8 cellular contexts compared by ENCODE assay signal in the genomic region with DNA sequence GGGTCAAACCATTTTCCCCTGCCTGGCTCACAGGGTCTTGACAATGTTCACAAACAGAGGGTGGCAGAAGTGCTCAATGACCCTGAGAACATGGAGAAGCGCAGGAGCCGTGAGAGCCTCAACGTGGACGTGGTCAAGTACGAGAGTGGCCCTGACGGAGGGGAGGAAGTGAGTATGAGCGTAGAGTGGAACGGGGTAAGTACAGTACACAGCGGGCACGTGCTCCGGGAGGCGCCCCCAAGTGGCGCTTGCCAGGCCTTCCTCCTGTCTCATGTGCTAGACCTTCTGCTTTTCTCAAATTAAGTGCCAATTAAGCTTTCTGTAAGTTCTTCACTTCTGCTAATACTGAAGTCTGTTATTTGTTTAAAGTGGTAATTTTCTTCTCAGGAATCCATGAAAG. TPM values are rescaled to one million over a fixed set of nuclear protein-coding genes. Genes with fewer than 3 reads are reported as not detected.
DNase-seq lines count a peak whose midpoint lies in the region; ATAC-seq and TF ChIP-seq lines count a peak whose summit lies in the region.

No MANE protein-coding gene starts in this region.

- intact Hi-C loops in CD4-positive, alpha-beta T cell (cut with DNase I, micrococcal nuclease), result loop anchor here (1.0 to 10.0 kb wide), 2 partner anchors 55 to 107 kb away; a partner anchor contains a TSS
- intact Hi-C loops in heart left ventricle (cut with DNase I), result loop anchor here in 1 of 10 donors (1.0 kb wide), 1 partner anchor 9 kb away; no protein-coding TSS in a partner anchor
- intact Hi-C loops in activated T-helper 2 cell treated with anti-CD3 and anti-CD28 coated beads, Interferon-gamma antibody, Interleukin-2, Interleukin-4, amounts not matched to agents 10 μg/mL and 5 μg/mL and 100 μg/mL, durations not matched to agents 14 hours and 24 hours and 36 hours (cut with micrococcal nuclease), result no loop called here

- no peak overlapping the region for H3K27ac ChIP-seq in CD4-positive, alpha-beta T cell (ENCODE audit: low read depth, low read length)
- peak overlapping the region in 3 of 12 donors; percentile 2 to 28 (median 19) for H3K27ac ChIP-seq in heart left ventricle

- no peaks in the 10 kb centered on the region for H3K9me3 ChIP-seq in CD4-positive, alpha-beta T cell (ENCODE audit: control insufficient read depth, low read length)
- H3K9me3 ChIP-seq in heart left ventricle, result no peaks in the 10 kb centered on the region

- POLR2A ChIA-PET in CD4-positive, alpha-beta T cell (lab: Charles Lee), result no interaction called here

- no peak overlapping the region for H3K4me3 ChIP-seq in heart left ventricle

- TF ChIP-seq CTCF in CD4-positive, alpha-beta T cell (IDR thresholded peaks at IDR 0.05), result peak; percentile 32
- TF ChIP-seq CTCF in heart left ventricle (IDR thresholded peaks at IDR 0.05), result peak in 11 of 12 donors; percentile 10 to 54 (median 33)

- H3K36me3 ChIP-seq in heart left ventricle, result peaks cover 2 to 100% (median 99%) of the 10 kb centered on the region in 9 donors

- peak; percentile 86 for ATAC-seq in CD4-positive, alpha-beta T cell (ENCODE audit: poor library complexity)
- peak; percentile 76 for ATAC-seq in GM21360 (IDR thresholded peaks at IDR 0.05; ENCODE audit: unreplicated experiment)
- peak; percentile 41 to 80 (median 70) for ATAC-seq in heart left ventricle
- no peak for ATAC-seq in HG03469 (IDR thresholded peaks at IDR 0.05; ENCODE audit: unreplicated experiment)

- peaks cover 0 to 28% (median 14%) of the 10 kb centered on the region in 12 donors for H3K4me1 ChIP-seq in heart left ventricle

- peaks cover 8% of the 10 kb centered on the region for H3K4me1 Mint-ChIP-seq in CD4-positive, alpha-beta T cell (ENCODE audit: low read depth)
- peaks cover 2% of the 10 kb centered on the region for H3K4me1 Mint-ChIP-seq in activated T-helper 2 cell treated with anti-CD3 and anti-CD28 coated beads, Interferon-gamma antibody, Interleukin-2, Interleukin-4, amounts not matched to agents 10 μg/mL and 5 μg/mL and 100 μg/mL, durations not matched to agents 14 hours and 24 hours and 36 hours (ENCODE audit: low read depth)

- peak in 8 of 10 experiments; percentile 18 to 51 (median 22) for DNase-seq in CD4-positive, alpha-beta T cell
- DNase-seq in NCI-H524 treated with DMSO at 0.1 percent for 48 hours (lab: John Stamatoyannopoulos, UW), result peak; percentile 43
- peak; percentile 55 to 65 for DNase-seq in activated T-cell treated with anti-CD3 and anti-CD28 coated beads, Interleukin-2, amount 50 U/mL, for 48 hours
- peak in 2 of 5 donors; percentile 36 to 57 for DNase-seq in heart left ventricle
- peak; percentile 18 to 35 for DNase-seq in stimulated activated CD4-positive, alpha-beta T cell treated with anti-CD3 and anti-CD28 coated beads, Interleukin-4, amount 100 ng/mL, for 4 hours
- DNase-seq in activated T-helper 2 cell treated with anti-CD3 and anti-CD28 coated beads, Interferon-gamma antibody, Interleukin-2, Interleukin-4, amounts not matched to agents 10 μg/mL and 5 μg/mL and 100 μg/mL, durations not matched to agents 14 hours and 24 hours and 36 hours (ENCODE audit: low spot score), result no peak

- peaks cover 84% of the 10 kb centered on the region for H3K36me3 Mint-ChIP-seq in CD4-positive, alpha-beta T cell (ENCODE audit: low read depth)
- H3K36me3 Mint-ChIP-seq in activated T-helper 2 cell treated with anti-CD3 and anti-CD28 coated beads, Interferon-gamma antibody, Interleukin-2, Interleukin-4, amounts not matched to agents 10 μg/mL and 5 μg/mL and 100 μg/mL, durations not matched to agents 14 hours and 24 hours and 36 hours (ENCODE audit: low read depth), result peaks cover 71% of the 10 kb centered on the region

- no peaks in the 10 kb centered on the region for H3K27me3 ChIP-seq in CD4-positive, alpha-beta T cell (ENCODE audit: control insufficient read depth, insufficient read depth, low read length)
- no peaks in the 10 kb centered on the region for H3K27me3 ChIP-seq in heart left ventricle

- no peaks in the 10 kb centered on the region for H3K9me3 Mint-ChIP-seq in CD4-positive, alpha-beta T cell
- no peaks in the 10 kb centered on the region for H3K9me3 Mint-ChIP-seq in activated T-helper 2 cell treated with anti-CD3 and anti-CD28 coated beads, Interferon-gamma antibody, Interleukin-2, Interleukin-4, amounts not matched to agents 10 μg/mL and 5 μg/mL and 100 μg/mL, durations not matched to agents 14 hours and 24 hours and 36 hours

- TF ChIP-seq POLR2A in heart left ventricle (IDR thresholded peaks at IDR 0.05), result no peak

- CTCF ChIA-PET in CD4-positive, alpha-beta T cell (lab: Charles Lee), result no interaction called here

- 47 to 52% (median 49%) methylated on average over 13 of the region's 13 CpGs for WGBS in heart left ventricle, 4 donors

- no peak overlapping the region for H3K4me3 Mint-ChIP-seq in CD4-positive, alpha-beta T cell
- H3K4me3 Mint-ChIP-seq in activated T-helper 2 cell treated with anti-CD3 and anti-CD28 coated beads, Interferon-gamma antibody, Interleukin-2, Interleukin-4, amounts not matched to agents 10 μg/mL and 5 μg/mL and 100 μg/mL, durations not matched to agents 14 hours and 24 hours and 36 hours (ENCODE audit: low read depth), result no peak overlapping the region

- peak overlapping the region; percentile 9 for H3K27ac Mint-ChIP-seq in CD4-positive, alpha-beta T cell
- H3K27ac Mint-ChIP-seq in activated T-helper 2 cell treated with anti-CD3 and anti-CD28 coated beads, Interferon-gamma antibody, Interleukin-2, Interleukin-4, amounts not matched to agents 10 μg/mL and 5 μg/mL and 100 μg/mL, durations not matched to agents 14 hours and 24 hours and 36 hours, result no peak overlapping the region

- no peaks in the 10 kb centered on the region for H3K27me3 Mint-ChIP-seq in CD4-positive, alpha-beta T cell
- no peaks in the 10 kb centered on the region for H3K27me3 Mint-ChIP-seq in activated T-helper 2 cell treated with anti-CD3 and anti-CD28 coated beads, Interferon-gamma antibody, Interleukin-2, Interleukin-4, amounts not matched to agents 10 μg/mL and 5 μg/mL and 100 μg/mL, durations not matched to agents 14 hours and 24 hours and 36 hours (ENCODE audit: low read depth)

RNA-seq across cellular contexts. Expression of a gene that starts 35.9 kb away (rescaled TPM):
- 1 to 10 TPM; 4.6 to 4.8 TPM for total RNA-seq in CD4-positive, alpha-beta T cell
- total RNA-seq in heart left ventricle, result 1 to 10 TPM; 1.9 to 8.7 (median 3.1) TPM
- polyA plus RNA-seq in heart left ventricle, result 1 to 10 TPM; 1.9 to 2.6 TPM
- total RNA-seq in activated T-helper 2 cell treated with anti-CD3 and anti-CD28 coated beads, Interferon-gamma antibody, Interleukin-2, Interleukin-4, amounts not matched to agents 10 μg/mL and 5 μg/mL and 100 μg/mL, durations not matched to agents 14 hours and 24 hours and 36 hours, result 52.9 and 53.7 TPM in 2 replicates

RNA-seq across cellular contexts. Expression of a gene that starts 36.3 kb away (rescaled TPM):
- total RNA-seq in CD4-positive, alpha-beta T cell, result 1 to 10 TPM; 2.6 to 3.0 TPM
- total RNA-seq in heart left ventricle, result 10 to 100 TPM; 44.1 to 79.4 (median 52.5) TPM
- polyA plus RNA-seq in heart left ventricle, result 10 to 100 TPM; 48.8 to 86.1 TPM
- total RNA-seq in activated T-helper 2 cell treated with anti-CD3 and anti-CD28 coated beads, Interferon-gamma antibody, Interleukin-2, Interleukin-4, amounts not matched to agents 10 μg/mL and 5 μg/mL and 100 μg/mL, durations not matched to agents 14 hours and 24 hours and 36 hours, result 24.6 and 27.5 TPM in 2 replicates

RNA-seq across cellular contexts. Expression of a gene that starts 50.3 kb away (rescaled TPM):
- total RNA-seq in CD4-positive, alpha-beta T cell, result 100 to 1,000 TPM; 111 to 119 TPM
- 100 to 1,000 TPM; 127 to 241 (median 150) TPM for total RNA-seq in heart left ventricle
- 100 to 1,000 TPM; 162 to 171 TPM for polyA plus RNA-seq in heart left ventricle
- 161 and 169 TPM in 2 replicates for total RNA-seq in activated T-helper 2 cell treated with anti-CD3 and anti-CD28 coated beads, Interferon-gamma antibody, Interleukin-2, Interleukin-4, amounts not matched to agents 10 μg/mL and 5 μg/mL and 100 μg/mL, durations not matched to agents 14 hours and 24 hours and 36 hours
